ENCODE assay signal across 15 cellular contexts in the genomic region with DNA sequence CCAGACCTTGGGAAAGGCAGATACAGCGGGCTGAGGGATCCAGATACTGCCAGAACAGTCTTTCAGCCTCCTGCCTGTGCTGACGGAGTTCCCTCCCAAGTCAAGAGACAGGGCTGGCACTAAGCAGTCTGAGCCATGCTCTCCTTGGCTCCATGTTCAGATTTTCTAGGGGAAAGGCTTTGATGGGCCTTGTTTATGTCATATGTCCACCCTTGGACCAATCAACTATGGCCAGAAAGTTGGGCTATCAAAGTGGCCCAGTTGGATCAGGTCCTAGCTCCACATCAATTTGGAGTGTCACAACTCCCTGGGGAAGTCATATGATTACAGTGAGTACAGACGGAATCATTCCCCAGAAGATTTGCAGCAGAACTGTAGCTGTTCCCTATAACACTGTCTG.
DNase-seq lines count a peak whose midpoint lies in the region; ATAC-seq and TF ChIP-seq lines count a peak whose summit lies in the region.
"Had no signal": no experiment of that assay in that cellular context is flagged by ENCODE, and none has a peak within 500 bp of the region (broad histone marks: within the 10 kb centered on the region; RNA-seq: fewer than 3 reads in every experiment).

No MANE protein-coding gene starts in this region.

- H4K20me1 ChIP-seq in osteoblast (ENCODE audit: insufficient read depth, low read length): no peaks in the 10 kb centered on the region

- H3K4me3 ChIP-seq in adrenal gland (no peak overlapping the region), fibroblast of the aortic adventitia (ENCODE audit: low read depth, low read length) (no peak overlapping the region), osteoblast (ENCODE audit: insufficient read depth, low read length) (no peak overlapping the region), aorta (ENCODE audit: low read length in 2 of 2) (no peak overlapping the region)
- H3K4me3 ChIP-seq: MG63 had no signal

- no peaks in the 10 kb centered on the region for H3K27me3 ChIP-seq in adrenal gland
- peaks cover 6% of the 10 kb centered on the region for H3K27me3 ChIP-seq in osteoblast (ENCODE audit: insufficient read depth, low read length)
- no peaks in the 10 kb centered on the region for H3K27me3 ChIP-seq in aorta (ENCODE audit: control insufficient read depth in 1 of 2, insufficient read depth in 2 of 2, low read length in 1 of 2)
- H3K27me3 ChIP-seq: MG63 had no signal

- no peak for TF ChIP-seq POLR2A in adrenal gland (IDR thresholded peaks at IDR 0.05)

- H3K27ac Mint-ChIP-seq in activated CD4-positive, alpha-beta memory T cell treated with anti-CD3 and anti-CD28 coated beads for 36 hours: no peak overlapping the region
- H3K27ac Mint-ChIP-seq: CD14-positive monocyte had no signal

- H3K36me3 Mint-ChIP-seq in activated CD4-positive, alpha-beta memory T cell treated with anti-CD3 and anti-CD28 coated beads for 36 hours: no peaks in the 10 kb centered on the region
- H3K36me3 Mint-ChIP-seq: CD14-positive monocyte had no signal

- H3K9me3 Mint-ChIP-seq in activated CD4-positive, alpha-beta memory T cell treated with anti-CD3 and anti-CD28 coated beads for 36 hours: no peaks in the 10 kb centered on the region

- no peak overlapping the region for H3K4me2 ChIP-seq in osteoblast (ENCODE audit: insufficient read depth, low read length)

- intact Hi-C loops in adrenal gland (cut with DNase I) (no loop called here), aorta (cut with DNase I) (loop anchor here in 1 of 2 donors (10.0 kb wide), 1 partner anchor 461 kb away; no protein-coding TSS in a partner anchor)
- intact Hi-C loops in activated CD4-positive, alpha-beta memory T cell treated with anti-CD3 and anti-CD28 coated beads for 36 hours (cut with micrococcal nuclease): no loop called here

- no peak overlapping the region for H3K27ac ChIP-seq in adrenal gland
- H3K27ac ChIP-seq in osteoblast (ENCODE audit: low read depth, low read length): no peak overlapping the region
- no peak overlapping the region for H3K27ac ChIP-seq in aorta (ENCODE audit: low read depth in 1 of 2, low read length in 2 of 2)

- no peaks in the 10 kb centered on the region for H3K4me1 ChIP-seq in adrenal gland (replicated peaks in 1 of 2)
- peaks cover 3% of the 10 kb centered on the region for H3K4me1 ChIP-seq in osteoblast (ENCODE audit: insufficient read depth, low read length)
- no peaks in the 10 kb centered on the region for H3K4me1 ChIP-seq in aorta (ENCODE audit: control insufficient read depth in 1 of 2, insufficient read depth in 2 of 2, low read length in 2 of 2)

- POLR2A ChIA-PET in activated CD4-positive, alpha-beta memory T cell treated with anti-CD3 and anti-CD28 coated beads for 36 hours (lab: Charles Lee): no interaction called here

- WGBS in adrenal gland, 4 donors: 57 to 69% (median 61%) methylated on average over 3 of the region's 3 CpGs
- 6 to 12% methylated on average over 3 of the region's 3 CpGs for WGBS in aorta, 2 donors

- H3K4me1 Mint-ChIP-seq in activated CD4-positive, alpha-beta memory T cell treated with anti-CD3 and anti-CD28 coated beads for 36 hours (ENCODE audit: low read depth): no peaks in the 10 kb centered on the region
- H3K4me1 Mint-ChIP-seq: CD14-positive monocyte had no signal

- TF ChIP-seq CTCF in adrenal gland (IDR thresholded peaks at IDR 0.05): no peak
- TF ChIP-seq CTCF in fibroblast of the aortic adventitia (IDR thresholded peaks at IDR 0.05; ENCODE audit: insufficient read depth, low read length): no peak
- TF ChIP-seq CTCF in osteoblast (IDR thresholded peaks at IDR 0.05; ENCODE audit: extremely low read depth, low read depth, low read length): no peak

- DNase-seq in adrenal gland (peak in 5 of 7 donors; percentile 19 to 46 (median 24)), fibroblast of the aortic adventitia (ENCODE audit: low read depth) (peak; percentile 10), osteoblast (ENCODE audit: insufficient read length, low spot score, missing footprints) (peak; percentile 3), aorta (no peak), NCI-H446 treated with DMSO at 0.1 percent for 48 hours (lab: John Stamatoyannopoulos, UW) (no peak)
- DNase-seq in NK-92 treated with Interleukin-12 subunit alpha and Interleukin-12 subunit beta, amount 100 ng/mL, for 24 hours (lab: John Stamatoyannopoulos, UW): no peak
- DNase-seq in activated CD4-positive, alpha-beta memory T cell treated with anti-CD3 and anti-CD28 coated beads for 36 hours: no peak
- DNase-seq: ACHN, AML-193, MG63, NCI-H1092 treated with DMSO at 0.1 percent for 48 hours, NCI-H2081 treated with DMSO at 0.1 percent for 48 hours, NCI-H524, SIG-M5 had no signal

- no peaks in the 10 kb centered on the region for H3K36me3 ChIP-seq in adrenal gland (replicated peaks in 1 of 2)
- H3K36me3 ChIP-seq in osteoblast (ENCODE audit: insufficient read depth, low read length): no peaks in the 10 kb centered on the region
- no peaks in the 10 kb centered on the region for H3K36me3 ChIP-seq in aorta (ENCODE audit: control insufficient read depth in 1 of 2, insufficient read depth in 2 of 2, low read length in 1 of 2)
- H3K36me3 ChIP-seq: MG63 had no signal

- H3K4me3 Mint-ChIP-seq in activated CD4-positive, alpha-beta memory T cell treated with anti-CD3 and anti-CD28 coated beads for 36 hours: no peak overlapping the region
- H3K4me3 Mint-ChIP-seq: CD14-positive monocyte had no signal

- CTCF ChIA-PET in activated CD4-positive, alpha-beta memory T cell treated with anti-CD3 and anti-CD28 coated beads for 36 hours (lab: Charles Lee): no interaction called here

- H3K79me2 ChIP-seq in osteoblast (ENCODE audit: insufficient read depth, low read length): no peaks in the 10 kb centered on the region

- H3K9me3 ChIP-seq in adrenal gland (replicated peaks in 1 of 3) (no peaks in the 10 kb centered on the region), osteoblast (ENCODE audit: low read depth, low read length) (no peaks in the 10 kb centered on the region), aorta (ENCODE audit: control insufficient read depth, low read length) (no peaks in the 10 kb centered on the region)
- H3K9me3 ChIP-seq: MG63 had no signal

- H3K27me3 Mint-ChIP-seq in activated CD4-positive, alpha-beta memory T cell treated with anti-CD3 and anti-CD28 coated beads for 36 hours: peaks cover 6% of the 10 kb centered on the region

- no peak overlapping the region for H2AFZ ChIP-seq in osteoblast (ENCODE audit: low read length)

- peak; percentile 73 for ATAC-seq in aorta (ENCODE audit: low FRiP score)

Comparison
In these comparisons a context has a peak if more than half of its experiments do, and no peak if none do; other contexts are left out.
1. DNase-seq: peak in adrenal gland (5 of 7), fibroblast of the aortic adventitia (single experiment) and osteoblast (single experiment); none in aorta (0 of 2), NK-92 treated with Interleukin-12 subunit alpha and Interleukin-12 subunit beta, amount 100 ng/mL, for 24 hours (single experiment), activated CD4-positive, alpha-beta memory T cell treated with anti-CD3 and anti-CD28 coated beads for 36 hours (single experiment) and NCI-H446 treated with DMSO at 0.1 percent for 48 hours (single experiment).